In the genomic region with DNA sequence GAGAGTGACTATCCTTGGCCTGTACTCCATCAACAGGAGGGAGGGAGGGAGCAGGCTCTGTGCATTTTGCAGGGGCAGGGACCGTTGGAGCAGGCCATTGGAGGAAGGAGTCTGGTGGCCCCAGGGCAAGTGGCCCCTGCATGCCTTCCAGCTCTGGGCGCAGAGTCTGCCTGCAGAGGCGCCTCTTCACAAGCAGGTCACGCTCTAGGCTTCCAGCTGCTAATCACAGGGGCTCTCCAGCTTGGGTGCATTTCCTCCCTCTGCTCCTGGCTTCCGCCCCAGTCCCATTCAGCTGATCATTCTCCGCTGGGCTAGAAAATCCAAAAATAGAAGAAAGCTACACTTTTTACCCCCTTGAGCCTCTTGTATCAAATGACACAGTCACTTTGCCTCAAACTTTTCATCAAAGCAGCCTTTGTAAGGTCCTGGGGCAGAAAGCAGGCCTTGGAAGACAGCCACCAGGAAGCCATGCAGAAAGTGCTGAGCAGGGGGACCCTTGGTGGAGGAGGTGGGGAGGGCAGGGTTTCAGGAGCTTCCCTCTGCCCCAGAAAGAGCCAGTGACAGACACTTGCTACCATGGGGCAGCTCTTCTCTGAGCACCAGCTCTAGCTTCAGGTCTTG, we compare ENCODE assay signal across 9 cellular contexts. TPM values are rescaled to one million over a fixed set of nuclear protein-coding genes. Genes with fewer than 3 reads are reported as not detected.
DNase-seq lines count a peak whose midpoint lies in the region; ATAC-seq and TF ChIP-seq lines count a peak whose summit lies in the region.
"Had no signal": no experiment of that assay in that cellular context is flagged by ENCODE, and none has a peak within 500 bp of the region (broad histone marks: within the 10 kb centered on the region; RNA-seq: fewer than 3 reads in every experiment).

No MANE protein-coding gene starts in this region.

- no peak overlapping the region for H3K4me3 ChIP-seq in right lobe of liver
- H3K4me3 ChIP-seq in HAP-1 = no peak overlapping the region

- intact Hi-C loops in right lobe of liver (cut with DNase I) = no loop called here
- intact Hi-C loops in activated CD4-positive, alpha-beta T cell treated with anti-CD3 and anti-CD28 coated beads, Interleukin-2, amount 10 ng/mL, durations not matched to agents 24 days and 14 days (cut with micrococcal nuclease) = no loop called here

- in situ Hi-C loops in HAP-1 (cut with MboI; ENCODE audit: low sequenced_read_pairs) = no loop called here

- peak overlapping the region in 1 of 3 donors; percentile 24 for H3K27ac ChIP-seq in right lobe of liver
- H3K27ac ChIP-seq: neutrophil had no signal

- no peaks in the 10 kb centered on the region for H3K36me3 Mint-ChIP-seq in activated CD4-positive, alpha-beta T cell treated with anti-CD3 and anti-CD28 coated beads, Interleukin-2, amount 10 ng/mL, durations not matched to agents 24 days and 14 days (ENCODE audit: low read depth)

- peak; percentile 75 for ATAC-seq in GM21529 (IDR thresholded peaks at IDR 0.05; ENCODE audit: unreplicated experiment)
- ATAC-seq in right lobe of liver = peak; percentile 59 to 81 (median 68)

- H3K4me1 Mint-ChIP-seq in activated CD4-positive, alpha-beta T cell treated with anti-CD3 and anti-CD28 coated beads, Interleukin-2, amount 10 ng/mL, durations not matched to agents 24 days and 14 days = peaks cover 11% of the 10 kb centered on the region

- H3K4me1 ChIP-seq in right lobe of liver (no peaks in the 10 kb centered on the region), HAP-1 (no peaks in the 10 kb centered on the region)

- H3K27me3 Mint-ChIP-seq in activated CD4-positive, alpha-beta T cell treated with anti-CD3 and anti-CD28 coated beads, Interleukin-2, amount 10 ng/mL, durations not matched to agents 24 days and 14 days = peaks cover 7% of the 10 kb centered on the region

- H3K9me3 ChIP-seq in right lobe of liver (no peaks in the 10 kb centered on the region), HAP-1 (no peaks in the 10 kb centered on the region)
- H3K9me3 ChIP-seq: neutrophil had no signal

- 41% methylated on average over 3 of the region's 6 CpGs for WGBS in right lobe of liver (ENCODE audit: insufficient coverage, low coverage, low lambda C conversion rate, missing lambda C conversion rate)

- no peak for TF ChIP-seq POLR2A in right lobe of liver (IDR thresholded peaks at IDR 0.05)

- no peak for TF ChIP-seq CTCF in right lobe of liver (IDR thresholded peaks at IDR 0.05)

- H3K36me3 ChIP-seq in right lobe of liver (no peaks in the 10 kb centered on the region), HAP-1 (replicated peaks) (no peaks in the 10 kb centered on the region)
- H3K36me3 ChIP-seq: neutrophil had no signal

- H3K27me3 ChIP-seq in right lobe of liver (no peaks in the 10 kb centered on the region), HAP-1 (ENCODE audit: low read depth) (no peaks in the 10 kb centered on the region)
- H3K27me3 ChIP-seq: neutrophil had no signal

- no peak overlapping the region for H3K27ac Mint-ChIP-seq in activated CD4-positive, alpha-beta T cell treated with anti-CD3 and anti-CD28 coated beads, Interleukin-2, amount 10 ng/mL, durations not matched to agents 24 days and 14 days

- DNase-seq in Ammon's horn (ENCODE audit: low spot score) = peak; percentile 87
- peak in 54 of 58 donors; percentile 21 to 93 (median 76) for DNase-seq in anterior cingulate cortex (lab: John Stamatoyannopoulos, UW)
- DNase-seq in right lobe of liver = peak in 2 of 3 donors; percentile 39 to 63
- no peak for DNase-seq in NCI-H1105 treated with DMSO at 0.1 percent for 48 hours (lab: John Stamatoyannopoulos, UW)
- no peak for DNase-seq in NCI-H2029 treated with DMSO at 0.1 percent for 48 hours (lab: John Stamatoyannopoulos, UW)
- no peak for DNase-seq in HAP-1 (ENCODE audit: low spot score in 2 of 2)
- no peak for DNase-seq in activated CD4-positive, alpha-beta T cell treated with anti-CD3 and anti-CD28 coated beads, Interleukin-2, amount 10 ng/mL, durations not matched to agents 24 days and 14 days

- H3K9me3 Mint-ChIP-seq in activated CD4-positive, alpha-beta T cell treated with anti-CD3 and anti-CD28 coated beads, Interleukin-2, amount 10 ng/mL, durations not matched to agents 24 days and 14 days = no peaks in the 10 kb centered on the region

- no peak overlapping the region for H3K4me3 Mint-ChIP-seq in activated CD4-positive, alpha-beta T cell treated with anti-CD3 and anti-CD28 coated beads, Interleukin-2, amount 10 ng/mL, durations not matched to agents 24 days and 14 days

RNA-seq across cellular contexts. Expression of a gene that starts 11.3 kb away (rescaled TPM):
- not detected for total RNA-seq in right lobe of liver
- not detected in 2 replicates for total RNA-seq in activated CD4-positive, alpha-beta T cell treated with anti-CD3 and anti-CD28 coated beads, Interleukin-2, amount 10 ng/mL, durations not matched to agents 24 days and 14 days

RNA-seq across cellular contexts. Expression of a gene that starts 51.7 kb away (rescaled TPM):
- 10 to 100 TPM; 10.6 to 37.2 (median 26.0) TPM for total RNA-seq in right lobe of liver
- 10.6 and 12.6 TPM in 2 replicates for total RNA-seq in activated CD4-positive, alpha-beta T cell treated with anti-CD3 and anti-CD28 coated beads, Interleukin-2, amount 10 ng/mL, durations not matched to agents 24 days and 14 days

RNA-seq across cellular contexts. Expression of a gene that starts 51.7 kb away (rescaled TPM):
- 1 to 10 TPM; 2.8 to 4.8 (median 3.6) TPM for total RNA-seq in right lobe of liver
- total RNA-seq in activated CD4-positive, alpha-beta T cell treated with anti-CD3 and anti-CD28 coated beads, Interleukin-2, amount 10 ng/mL, durations not matched to agents 24 days and 14 days = 5.3 and 6.1 TPM in 2 replicates

Comparison
In these comparisons a context has a peak if more than half of its experiments do, and no peak if none do; other contexts are left out.
1. DNase-seq: peak in Ammon's horn (single experiment), anterior cingulate cortex (54 of 58) and right lobe of liver (2 of 3); none in NCI-H1105 treated with DMSO at 0.1 percent for 48 hours (single experiment), NCI-H2029 treated with DMSO at 0.1 percent for 48 hours (single experiment), HAP-1 (0 of 2) and activated CD4-positive, alpha-beta T cell treated with anti-CD3 and anti-CD28 coated beads, Interleukin-2, amount 10 ng/mL, durations not matched to agents 24 days and 14 days (single experiment).